12 cellular contexts compared by ENCODE assay signal in the genomic region with DNA sequence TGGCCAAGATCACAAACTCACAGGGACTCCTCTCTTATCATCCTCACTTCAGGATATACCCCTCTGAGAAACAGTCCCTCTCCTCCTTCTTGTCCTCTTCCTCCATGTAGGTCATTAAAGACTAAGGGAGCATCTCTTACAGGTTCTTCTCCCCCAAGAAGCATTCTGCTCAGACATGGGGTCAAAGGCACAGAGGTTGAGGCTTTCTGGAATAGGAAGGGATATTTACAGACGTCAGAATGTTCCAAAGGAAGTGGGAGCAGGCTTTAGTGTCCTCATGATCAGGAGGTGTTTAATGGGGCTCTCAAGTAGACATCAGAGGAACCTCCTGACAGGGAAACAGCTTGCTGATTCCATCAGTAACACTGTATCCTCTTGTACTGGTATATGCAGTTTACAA. TPM values are rescaled to one million over a fixed set of nuclear protein-coding genes. Genes with fewer than 3 reads are reported as not detected.
A peak's percentile ranks its signal among the peaks of the same experiment; 100 is the strongest.
DNase-seq lines count a peak whose midpoint lies in the region; ATAC-seq and TF ChIP-seq lines count a peak whose summit lies in the region.
"Had no signal": no experiment of that assay in that cellular context is flagged by ENCODE, and none has a peak within 500 bp of the region (broad histone marks: within the 10 kb centered on the region; RNA-seq: fewer than 3 reads in every experiment).

No MANE protein-coding gene starts in this region.

- DNase-seq in right lobe of liver (no peak), endothelial cell (ENCODE audit: low spot score) (no peak), suprapubic skin (ENCODE audit: low spot score in 2 of 2) (no peak)
- no peak for DNase-seq in CD4-positive, alpha-beta memory T cell
- DNase-seq in stimulated activated CD4-positive, alpha-beta T cell treated with anti-CD3 and anti-CD28 coated beads, Interleukin-15, amount 100 ng/mL, for 24 hours = no peak
- DNase-seq: BE2C, DMS153, DMS79 treated with DMSO at 0.1 percent for 48 hours, EL had no signal

- no peak overlapping the region for H3K4me3 Mint-ChIP-seq in CD4-positive, alpha-beta memory T cell
- H3K4me3 Mint-ChIP-seq in endothelial cell (ENCODE audit: unreplicated experiment) = peak overlapping the region; percentile 56

- no peaks in the 10 kb centered on the region for H3K9me3 Mint-ChIP-seq in CD4-positive, alpha-beta memory T cell
- no peaks in the 10 kb centered on the region for H3K9me3 Mint-ChIP-seq in endothelial cell (ENCODE audit: unreplicated experiment)

- peaks cover 45 to 70% (median 61%) of the 10 kb centered on the region in 4 donors for H3K4me1 Mint-ChIP-seq in CD4-positive, alpha-beta memory T cell
- H3K4me1 Mint-ChIP-seq in endothelial cell (ENCODE audit: unreplicated experiment) = peaks cover 88% of the 10 kb centered on the region

- POLR2A ChIA-PET in CD4-positive, alpha-beta memory T cell (lab: Charles Lee; ENCODE audit: partially characterized antibody) = interaction anchor here (1.3 to 5.5 kb wide), 3 partner anchors 13 to 21 kb away, joined by 3 to 83 read pairs (median 32); no protein-coding TSS in a partner anchor

- no peak for TF ChIP-seq EP300 in suprapubic skin (IDR thresholded peaks at IDR 0.05)

- H3K9me3 ChIP-seq in liver (ENCODE audit: control insufficient read depth in 4 of 4, low read length in 3 of 4) (no peaks in the 10 kb centered on the region), right lobe of liver (no peaks in the 10 kb centered on the region), suprapubic skin (no peaks in the 10 kb centered on the region)
- no peaks in the 10 kb centered on the region for H3K9me3 ChIP-seq in CD4-positive, alpha-beta memory T cell (ENCODE audit: control insufficient read depth in 1 of 2, low read length in 2 of 2)
- H3K9me3 ChIP-seq: BE2C, HAP-1 had no signal

- 52% methylated on average over 1 of the region's 1 CpG for WGBS in liver
- WGBS in right lobe of liver (ENCODE audit: insufficient coverage, low coverage, low lambda C conversion rate, missing lambda C conversion rate) = 0% methylated on average over 1 of the region's 1 CpG
- WGBS in suprapubic skin = 71% methylated on average over 1 of the region's 1 CpG

- H3K27ac ChIP-seq in liver (ENCODE audit: low read depth in 1 of 2, low read length in 2 of 2) = no peak overlapping the region
- H3K27ac ChIP-seq in right lobe of liver = no peak overlapping the region
- no peak overlapping the region for H3K27ac ChIP-seq in CD4-positive, alpha-beta memory T cell (ENCODE audit: low read depth, low read length)
- H3K27ac ChIP-seq in suprapubic skin = no peak overlapping the region

- H3K27me3 Mint-ChIP-seq in CD4-positive, alpha-beta memory T cell = no peaks in the 10 kb centered on the region
- H3K27me3 Mint-ChIP-seq in endothelial cell (ENCODE audit: unreplicated experiment) = peaks cover 19% of the 10 kb centered on the region

- CTCF ChIA-PET in CD4-positive, alpha-beta memory T cell (lab: Charles Lee; ENCODE audit: partially characterized antibody) = interaction anchor here (1.2 to 7.1 kb wide), 3 partner anchors 14 to 18 kb away, joined by 3 to 55 read pairs (median 6); no protein-coding TSS in a partner anchor

- H3K4me1 ChIP-seq in liver (ENCODE audit: control insufficient read depth in 4 of 4, insufficient read depth in 4 of 4, low read length in 3 of 4) (peaks cover 3 to 13% (median 7%) of the 10 kb centered on the region in 4 donors), right lobe of liver (peaks cover 0 to 7% (median 3%) of the 10 kb centered on the region in 4 donors), suprapubic skin (peaks cover 27% of the 10 kb centered on the region)
- H3K4me1 ChIP-seq in CD4-positive, alpha-beta memory T cell (ENCODE audit: insufficient read depth, low read length) = peaks cover 55% of the 10 kb centered on the region
- H3K4me1 ChIP-seq: HAP-1 had no signal

- TF ChIP-seq POLR2A in right lobe of liver (IDR thresholded peaks at IDR 0.05) (no peak), suprapubic skin (IDR thresholded peaks at IDR 0.05) (no peak)

- H3K9ac ChIP-seq in liver (ENCODE audit: low read depth in 1 of 2, low read length in 2 of 2) = no peak overlapping the region

- no peak for ATAC-seq in right lobe of liver
- no peak for ATAC-seq in HG03520 (IDR thresholded peaks at IDR 0.05; ENCODE audit: unreplicated experiment)

- H3K27me3 ChIP-seq in liver (ENCODE audit: control insufficient read depth in 4 of 4, insufficient read depth in 4 of 4, low read length in 3 of 4) = no peaks in the 10 kb centered on the region
- no peaks in the 10 kb centered on the region for H3K27me3 ChIP-seq in right lobe of liver
- no peaks in the 10 kb centered on the region for H3K27me3 ChIP-seq in CD4-positive, alpha-beta memory T cell (ENCODE audit: insufficient read depth, low read length)
- no peaks in the 10 kb centered on the region for H3K27me3 ChIP-seq in suprapubic skin
- H3K27me3 ChIP-seq: BE2C had no signal

- TF ChIP-seq CTCF in liver (IDR thresholded peaks at IDR 0.05; ENCODE audit: low read depth, low read length, missing input control) = no peak
- TF ChIP-seq CTCF in right lobe of liver (IDR thresholded peaks at IDR 0.05) = no peak
- TF ChIP-seq CTCF in endothelial cell (IDR thresholded peaks at IDR 0.05; ENCODE audit: unreplicated experiment) = no peak
- TF ChIP-seq CTCF in suprapubic skin (IDR thresholded peaks at IDR 0.05) = no peak

- no peak for TF ChIP-seq RAD21 in liver (IDR thresholded peaks at IDR 0.05)

- H3K36me3 ChIP-seq in liver (ENCODE audit: control insufficient read depth in 4 of 4, insufficient read depth in 3 of 4, low read depth in 1 of 4, low read length in 3 of 4) = no peaks in the 10 kb centered on the region
- H3K36me3 ChIP-seq in right lobe of liver = no peaks in the 10 kb centered on the region
- H3K36me3 ChIP-seq in CD4-positive, alpha-beta memory T cell (ENCODE audit: insufficient read depth, low read length) = peaks cover 11% of the 10 kb centered on the region
- H3K36me3 ChIP-seq in suprapubic skin = no peaks in the 10 kb centered on the region
- H3K36me3 ChIP-seq: BE2C, HAP-1 had no signal

- intact Hi-C loops in right lobe of liver (cut with DNase I) = no loop called here
- intact Hi-C loops in CD4-positive, alpha-beta memory T cell (cut with micrococcal nuclease) = no loop called here

- peak overlapping the region in 5 of 7 donors; percentile 8 to 99 (median 62) for H3K27ac Mint-ChIP-seq in CD4-positive, alpha-beta memory T cell
- peak overlapping the region; percentile 54 for H3K27ac Mint-ChIP-seq in endothelial cell (ENCODE audit: unreplicated experiment)

- H3K4me3 ChIP-seq in liver (ENCODE audit: low read depth in 1 of 3, low read length in 3 of 3) = no peak overlapping the region
- no peak overlapping the region for H3K4me3 ChIP-seq in right lobe of liver
- no peak overlapping the region for H3K4me3 ChIP-seq in CD4-positive, alpha-beta memory T cell (ENCODE audit: low read length in 2 of 2)
- H3K4me3 ChIP-seq in suprapubic skin = no peak overlapping the region
- H3K4me3 ChIP-seq: HAP-1 had no signal

- peaks cover 38 to 39% of the 10 kb centered on the region in 2 donors for H3K36me3 Mint-ChIP-seq in CD4-positive, alpha-beta memory T cell
- peaks cover 70% of the 10 kb centered on the region for H3K36me3 Mint-ChIP-seq in endothelial cell (ENCODE audit: low read depth, unreplicated experiment)

TF ChIP-seq in liver, 16 proteins besides CTCF, POLR2A, EP300 and RAD21 (continues in another document):
- TF ChIP-seq YY1 (IDR thresholded peaks at IDR 0.05) (no peak), FOXA2 (IDR thresholded peaks at IDR 0.05) (no peak), HNF4G (IDR thresholded peaks at IDR 0.05) (no peak), FOXA1 (IDR thresholded peaks at IDR 0.05) (no peak)
- TF ChIP-seq, protein P1, sequence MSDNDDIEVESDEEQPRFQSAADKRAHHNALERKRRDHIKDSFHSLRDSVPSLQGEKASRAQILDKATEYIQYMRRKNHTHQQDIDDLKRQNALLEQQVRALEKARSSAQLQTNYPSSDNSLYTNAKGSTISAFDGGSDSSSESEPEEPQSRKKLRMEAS (IDR thresholded peaks at IDR 0.05) = no peak
- TF ChIP-seq, protein P2, sequence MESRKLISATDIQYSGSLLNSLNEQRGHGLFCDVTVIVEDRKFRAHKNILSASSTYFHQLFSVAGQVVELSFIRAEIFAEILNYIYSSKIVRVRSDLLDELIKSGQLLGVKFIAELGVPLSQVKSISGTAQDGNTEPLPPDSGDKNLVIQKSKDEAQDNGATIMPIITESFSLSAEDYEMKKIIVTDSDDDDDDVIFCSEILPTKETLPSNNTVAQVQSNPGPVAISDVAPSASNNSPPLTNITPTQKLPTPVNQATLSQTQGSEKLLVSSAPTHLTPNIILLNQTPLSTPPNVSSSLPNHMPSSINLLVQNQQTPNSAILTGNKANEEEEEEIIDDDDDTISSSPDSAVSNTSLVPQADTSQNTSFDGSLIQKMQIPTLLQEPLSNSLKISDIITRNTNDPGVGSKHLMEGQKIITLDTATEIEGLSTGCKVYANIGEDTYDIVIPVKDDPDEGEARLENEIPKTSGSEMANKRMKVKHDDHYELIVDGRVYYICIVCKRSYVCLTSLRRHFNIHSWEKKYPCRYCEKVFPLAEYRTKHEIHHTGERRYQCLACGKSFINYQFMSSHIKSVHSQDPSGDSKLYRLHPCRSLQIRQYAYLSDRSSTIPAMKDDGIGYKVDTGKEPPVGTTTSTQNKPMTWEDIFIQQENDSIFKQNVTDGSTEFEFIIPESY (IDR thresholded peaks at IDR 0.05) = no peak

RNA-seq across cellular contexts. Expression of a gene that starts 36.4 kb away (rescaled TPM):
- total RNA-seq in liver (1 to 10 TPM; 2.4 to 4.8 TPM), right lobe of liver (1 to 10 TPM; 4.7 to 8.2 (median 6.3) TPM), endothelial cell (ENCODE audit: unreplicated experiment) (9.2 TPM), suprapubic skin (10 to 100 TPM; 10.1 to 38.9 (median 15.4) TPM)
- polyA plus RNA-seq in liver = 1 to 10 TPM; 3.4 to 4.3 TPM
- 10 to 100 TPM; 15.1 to 15.9 TPM for total RNA-seq in CD4-positive, alpha-beta memory T cell
- polyA plus RNA-seq in CD4-positive, alpha-beta memory T cell = 1 to 10 TPM in 1 of 2 donors, under 1 TPM in 1; 0.73 to 4.7 TPM

RNA-seq across cellular contexts. Expression of a gene that starts 47.5 kb away (rescaled TPM):
- total RNA-seq in liver (1 to 10 TPM; 4.0 to 4.5 TPM), right lobe of liver (1 to 10 TPM; 2.1 to 4.9 (median 2.9) TPM), endothelial cell (ENCODE audit: unreplicated experiment) (194 TPM), suprapubic skin (1 to 10 TPM; 3.2 to 8.4 (median 6.7) TPM)
- 1 to 10 TPM in 1 of 2 donors, under 1 TPM in 1; 0.72 to 1.2 TPM for polyA plus RNA-seq in liver
- 10 to 100 TPM; 27.9 to 28.1 TPM for total RNA-seq in CD4-positive, alpha-beta memory T cell
- 1 to 10 TPM; 3.9 to 6.1 TPM for polyA plus RNA-seq in CD4-positive, alpha-beta memory T cell

RNA-seq across cellular contexts. Expression of a gene that starts 54.3 kb away (rescaled TPM):
- total RNA-seq in liver (under 1 TPM; 0.19 to 0.84 TPM), right lobe of liver (1 to 10 TPM in 1 of 6 experiments, under 1 TPM in 5; 0.24 to 1.4 (median 0.71) TPM), endothelial cell (ENCODE audit: unreplicated experiment) (1.9 TPM), suprapubic skin (1 to 10 TPM in 2 of 4 donors, under 1 TPM in 1, not detected in 1; 0.44 to 1.9 (median 1.1) TPM)
- polyA plus RNA-seq in liver = under 1 TPM; 0.33 to 0.51 TPM
- under 1 TPM; 0.12 to 0.22 TPM for total RNA-seq in CD4-positive, alpha-beta memory T cell
- polyA plus RNA-seq in CD4-positive, alpha-beta memory T cell = under 1 TPM in 1 of 2 donors, not detected in 1; 0.15 TPM
